In the genomic region with DNA sequence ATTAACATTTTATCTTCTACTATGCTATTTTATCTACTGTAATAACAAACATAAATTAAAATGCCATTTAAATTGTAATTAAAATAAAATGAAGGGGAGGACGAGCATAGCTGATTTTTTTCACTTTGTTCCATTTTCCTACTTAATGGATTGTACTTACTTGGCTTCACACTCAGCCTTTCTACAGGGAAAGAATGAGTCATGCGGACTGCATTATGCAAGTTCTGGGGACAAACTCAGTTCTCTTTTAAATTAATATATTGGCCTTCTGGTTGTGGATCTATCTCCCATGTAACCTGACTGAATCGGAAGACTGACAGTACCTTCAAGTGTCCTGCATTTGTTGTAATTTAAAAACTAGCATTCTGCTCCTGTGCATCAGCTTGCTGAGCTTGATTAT, we compare ENCODE assay signal across 1 cellular context.
TF ChIP-seq lines count a peak whose summit lies in the region.

No MANE protein-coding gene starts in this region.

TF ChIP-seq in endothelial cell of umbilical vein, 7 proteins besides CTCF, POLR2A, EP300 and RAD21:
- TF ChIP-seq EZH2 (IDR thresholded peaks at IDR 0.05; ENCODE audit: borderline replicate concordance, low read depth, low read length, severe bottlenecking), result no peak
- TF ChIP-seq GATA2 (IDR thresholded peaks at IDR 0.05; ENCODE audit: insufficient read depth, insufficient read length, low read depth, low read length), result no peak
- TF ChIP-seq MYC (IDR thresholded peaks at IDR 0.05; ENCODE audit: low read depth, low read length), result no peak
- TF ChIP-seq JUN (IDR thresholded peaks at IDR 0.05; ENCODE audit: borderline replicate concordance, insufficient read depth, insufficient read length, low read depth), result peak; percentile 7
- TF ChIP-seq, protein P1, sequence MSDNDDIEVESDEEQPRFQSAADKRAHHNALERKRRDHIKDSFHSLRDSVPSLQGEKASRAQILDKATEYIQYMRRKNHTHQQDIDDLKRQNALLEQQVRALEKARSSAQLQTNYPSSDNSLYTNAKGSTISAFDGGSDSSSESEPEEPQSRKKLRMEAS (IDR thresholded peaks at IDR 0.05; ENCODE audit: insufficient read depth, insufficient read length), result no peak
- peak; percentile 42 for TF ChIP-seq FOS (IDR thresholded peaks at IDR 0.05; ENCODE audit: borderline replicate concordance, insufficient read depth, low read length)
- no peak for TF ChIP-seq POLR2AphosphoS5 (IDR thresholded peaks at IDR 0.05; ENCODE audit: insufficient read depth, low read depth, low read length)
